In genomic region chr14:105896961-105897724, GRCh38 we compare ENCODE assay signal across 7 cellular contexts.
DNase-seq lines count a peak whose midpoint lies in the region; ATAC-seq and TF ChIP-seq lines count a peak whose summit lies in the region.
"Not testable (repeated sequence)": the region's sequence is repeated elsewhere in the genome, so short reads cannot be mapped to it uniquely, and the experiment has no call there.

No MANE protein-coding gene starts in this region.

- H3F3A ChIP-seq in PC-3 (ENCODE audit: low read length, unreplicated experiment): not testable (repeated sequence)

- not testable (repeated sequence) for H3K27ac ChIP-seq in IMR-90 (ENCODE audit: insufficient read depth, low read length); PC-3 (ENCODE audit: low read length)

- POLR2A ChIA-PET in IMR-90 (lab: Charles Lee; ENCODE audit: unreplicated experiment); PC-3 (lab: Charles Lee; ENCODE audit: unreplicated experiment); activated CD4-positive, alpha-beta memory T cell treated with anti-CD3 and anti-CD28 coated beads for 36 hours (lab: Charles Lee): not testable (repeated sequence)

- not testable (repeated sequence) for H3K4me3 Mint-ChIP-seq in activated CD4-positive, alpha-beta memory T cell treated with anti-CD3 and anti-CD28 coated beads for 36 hours; activated naive CD8-positive, alpha-beta T cell

- not testable (repeated sequence) for H3K4me2 ChIP-seq in IMR-90 (ENCODE audit: low read depth, low read length); PC-3 (ENCODE audit: low read length)

- in situ Hi-C loops in IMR-90 (cut with MboI; ENCODE audit: low sequenced_read_pairs): not testable (repeated sequence)

- not testable (repeated sequence) for H2BK120ac ChIP-seq in IMR-90 (ENCODE audit: low read depth, low read length)

- H2AK5ac ChIP-seq in IMR-90 (ENCODE audit: low read depth, low read length): not testable (repeated sequence)

- peak; percentile 30 for DNase-seq in GDM1 (lab: John Stamatoyannopoulos, UW)
- DNase-seq in IMR-90: not testable (repeated sequence)
- DNase-seq in PC-3: peak; percentile 16
- DNase-seq in activated CD4-positive, alpha-beta memory T cell treated with anti-CD3 and anti-CD28 coated beads for 36 hours: peak; percentile 38
- DNase-seq in iris pigment epithelial cell (ENCODE audit: low read depth): peak; percentile 3
- peak; percentile 38 for DNase-seq in posterior vena cava (ENCODE audit: low spot score)

- dilution Hi-C loops in IMR-90 (cut with HindIII; ENCODE audit: low sequenced_read_pairs, unreplicated experiment): not testable (repeated sequence)

- H3K79me2 ChIP-seq in PC-3 (ENCODE audit: low read length): not testable (repeated sequence)

- TF ChIP-seq CTCF in IMR-90 (conservative IDR thresholded peaks at IDR 0.05; ENCODE audit: low read depth, low read length); PC-3 (conservative IDR thresholded peaks at IDR 0.05; ENCODE audit: low read depth, low read length): not testable (repeated sequence)

- not testable (repeated sequence) for H3K56ac ChIP-seq in IMR-90 (ENCODE audit: extremely low read depth, insufficient read depth, low read length)

- H3K27ac Mint-ChIP-seq in activated CD4-positive, alpha-beta memory T cell treated with anti-CD3 and anti-CD28 coated beads for 36 hours: not testable (repeated sequence)
- peak overlapping the region; percentile 23 for H3K27ac Mint-ChIP-seq in activated naive CD8-positive, alpha-beta T cell

- not testable (repeated sequence) for H3K79me1 ChIP-seq in IMR-90 (ENCODE audit: low read depth in 1 of 2, low read length in 2 of 2)

- H2AFZ ChIP-seq in IMR-90 (replicated peaks; ENCODE audit: low read length, poor library complexity); PC-3 (ENCODE audit: low read length): not testable (repeated sequence)

- not testable (repeated sequence) for TF ChIP-seq RAD21 in IMR-90 (IDR thresholded peaks at IDR 0.05; ENCODE audit: low read length)

- CTCF ChIA-PET in IMR-90 (lab: Yijun Ruan, JAX); PC-3 (lab: Charles Lee): not testable (repeated sequence)
- CTCF ChIA-PET in activated CD4-positive, alpha-beta memory T cell treated with anti-CD3 and anti-CD28 coated beads for 36 hours (lab: Charles Lee): interaction anchor here (0.5 to 1.7 kb wide), 2 partner anchors 48 to 522 kb away, joined by 3 to 7 read pairs; no protein-coding TSS in a partner anchor

- H3K9me3 ChIP-seq in IMR-90 (ENCODE audit: control insufficient read depth, insufficient read depth, low read length): peaks cover 42% of the 10 kb centered on the region
- H3K9me3 ChIP-seq in PC-3 (ENCODE audit: low read length): not testable (repeated sequence)

- H3K4me1 ChIP-seq in IMR-90 (ENCODE audit: control insufficient read depth, insufficient read depth, low read length); PC-3 (ENCODE audit: insufficient read depth, low read length): not testable (repeated sequence)

- not testable (repeated sequence) for H3K9ac ChIP-seq in IMR-90 (ENCODE audit: low read depth, low read length); PC-3 (ENCODE audit: low read length)

- H3K9me3 Mint-ChIP-seq in activated CD4-positive, alpha-beta memory T cell treated with anti-CD3 and anti-CD28 coated beads for 36 hours; activated naive CD8-positive, alpha-beta T cell (ENCODE audit: low read depth): not testable (repeated sequence)

- H3K4ac ChIP-seq in IMR-90 (ENCODE audit: low read depth, low read length): not testable (repeated sequence)

- H3K36me3 Mint-ChIP-seq in activated CD4-positive, alpha-beta memory T cell treated with anti-CD3 and anti-CD28 coated beads for 36 hours; activated naive CD8-positive, alpha-beta T cell: not testable (repeated sequence)

- ATAC-seq in IMR-90 (ENCODE audit: low read depth); PC-3: not testable (repeated sequence)

- H3K4me3 ChIP-seq in IMR-90 (ENCODE audit: insufficient read depth, low read depth, low read length); PC-3 (ENCODE audit: low read length): not testable (repeated sequence)

- not testable (repeated sequence) for H4K8ac ChIP-seq in IMR-90 (ENCODE audit: low read depth in 2 of 2, low read length in 2 of 2)

- TF ChIP-seq POLR2A in IMR-90 (IDR thresholded peaks at IDR 0.05; ENCODE audit: low read depth, low read length): not testable (repeated sequence)

- not testable (repeated sequence) for H3K36me3 ChIP-seq in IMR-90 (ENCODE audit: control insufficient read depth, insufficient read depth, low read length); PC-3 (ENCODE audit: low read depth, low read length)

- H2BK20ac ChIP-seq in IMR-90 (ENCODE audit: low read depth, low read length): not testable (repeated sequence)

- not testable (repeated sequence) for H3K18ac ChIP-seq in IMR-90 (ENCODE audit: low read depth, low read length)

- WGBS in IMR-90 (ENCODE audit: extremely low coverage in 2 of 2, insufficient read length in 1 of 2), 2 experiments: 17% methylated on average over 1 of the region's 6 CpGs; no CpG with 5 or more reads in 1 of the 2 experiments

- H2AK9ac ChIP-seq in IMR-90 (replicated peaks; ENCODE audit: low read depth, low read length, poor library complexity): not testable (repeated sequence)

- H4K91ac ChIP-seq in IMR-90 (ENCODE audit: insufficient read depth, low read depth, low read length): not testable (repeated sequence)

- H2BK15ac ChIP-seq in IMR-90 (ENCODE audit: low read depth, low read length): not testable (repeated sequence)

- H4K20me1 ChIP-seq in IMR-90 (ENCODE audit: insufficient read depth, low read length); PC-3 (ENCODE audit: low read length): not testable (repeated sequence)

- H3K4me1 Mint-ChIP-seq in activated CD4-positive, alpha-beta memory T cell treated with anti-CD3 and anti-CD28 coated beads for 36 hours (ENCODE audit: low read depth); activated naive CD8-positive, alpha-beta T cell (ENCODE audit: low read depth): not testable (repeated sequence)

- BruUV-seq in IMR-90 (replicated peaks; lab: Mats Ljungman, UMichigan); PC-3 (replicated peaks; lab: Mats Ljungman, UMichigan): not testable (repeated sequence)

- not testable (repeated sequence) for H2BK5ac ChIP-seq in IMR-90 (ENCODE audit: low read depth, low read length, poor library complexity, severe bottlenecking)

- not testable (repeated sequence) for H3K23ac ChIP-seq in IMR-90 (ENCODE audit: low read depth, low read length)

- intact Hi-C loops in IMR-90 (cut with micrococcal nuclease); PC-3 (cut with micrococcal nuclease); activated CD4-positive, alpha-beta memory T cell treated with anti-CD3 and anti-CD28 coated beads for 36 hours (cut with micrococcal nuclease); posterior vena cava (cut with DNase I): not testable (repeated sequence)

- H3K9me2 ChIP-seq in PC-3 (replicated peaks; ENCODE audit: low read length): not testable (repeated sequence)

- not testable (repeated sequence) for H3K27me3 Mint-ChIP-seq in activated CD4-positive, alpha-beta memory T cell treated with anti-CD3 and anti-CD28 coated beads for 36 hours; activated naive CD8-positive, alpha-beta T cell

- not testable (repeated sequence) for H3K9me1 ChIP-seq in IMR-90 (ENCODE audit: insufficient read depth, low read length)

- H3K27me3 ChIP-seq in IMR-90 (ENCODE audit: control insufficient read depth, insufficient read depth, low read length); PC-3 (ENCODE audit: low read length): not testable (repeated sequence)

- not testable (repeated sequence) for H4K5ac ChIP-seq in IMR-90 (ENCODE audit: low read depth, low read length)

- not testable (repeated sequence) for H3K14ac ChIP-seq in IMR-90 (replicated peaks; ENCODE audit: low read depth, low read length)

TF ChIP-seq in IMR-90, 13 proteins besides CTCF, POLR2A, EP300 and RAD21:
- 0 out of 2 replicates have a peak, but pooled peaks have one; percentile 3 for TF ChIP-seq CEBPB (IDR thresholded peaks at IDR 0.05; ENCODE audit: low read depth, low read length)
